ENCODE assay signal across 18 cellular contexts in the genomic region with DNA sequence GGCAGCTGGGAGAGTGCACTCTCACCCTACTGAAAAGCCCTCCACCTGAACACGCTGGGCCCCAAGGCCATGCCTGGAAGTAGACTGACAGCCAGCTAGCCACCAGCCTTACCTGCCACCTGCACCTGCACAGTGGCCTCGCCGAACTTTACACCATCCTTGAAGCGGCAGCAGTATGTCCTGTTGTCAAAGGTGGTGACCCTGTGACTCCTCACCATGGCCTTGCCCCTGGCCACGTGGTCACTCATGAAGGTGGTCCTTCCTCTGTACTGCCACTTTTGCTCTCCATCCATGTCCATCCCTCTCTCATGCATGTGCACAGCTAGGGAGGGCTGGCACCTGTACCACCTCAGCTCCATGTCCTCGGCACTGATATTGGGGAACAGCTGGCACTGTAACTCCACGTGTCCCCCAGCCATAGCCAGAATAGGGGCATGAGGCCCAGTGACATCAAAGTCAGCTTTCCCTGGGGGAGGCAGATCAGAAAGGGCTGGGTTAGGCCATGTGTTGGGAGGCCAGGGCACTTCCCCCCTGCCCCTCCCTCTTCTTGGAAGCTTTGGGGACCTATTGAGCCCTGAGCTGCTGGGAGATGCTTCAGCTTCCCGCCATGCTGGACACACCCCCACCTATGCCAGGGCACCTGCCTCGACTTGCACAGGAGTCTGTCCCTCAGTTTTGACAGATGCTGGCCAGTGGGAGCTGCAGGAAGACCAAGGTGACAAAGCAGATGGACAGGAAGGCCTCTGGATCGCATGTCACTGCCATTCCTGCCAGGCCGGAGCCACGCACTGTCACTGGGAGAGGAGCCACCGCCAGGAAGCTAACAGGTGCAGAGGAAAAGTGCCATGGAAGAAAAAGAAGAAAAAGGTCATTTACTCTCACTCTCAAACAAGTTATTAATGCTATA. TPM values are rescaled to one million over a fixed set of nuclear protein-coding genes. Genes with fewer than 3 reads are reported as not detected.
DNase-seq lines count a peak whose midpoint lies in the region; ATAC-seq and TF ChIP-seq lines count a peak whose summit lies in the region.
"Had no signal": no experiment of that assay in that cellular context is flagged by ENCODE, and none has a peak within 500 bp of the region (broad histone marks: within the 10 kb centered on the region; RNA-seq: fewer than 3 reads in every experiment).

No MANE protein-coding gene starts in this region.

- intact Hi-C loops in natural killer cell (cut with micrococcal nuclease) = no loop called here

- no peak for ATAC-seq in activated T-cell treated with anti-CD3 and anti-CD28 coated beads, Interleukin-2, amount 50 U/mL, for 4 hours
- ATAC-seq in activated T-helper 17 cell treated with anti-CD3 and anti-CD28 coated beads, Interleukin-2, amount 50 U/mL, for 72 hours (replicated peaks) = no peak
- ATAC-seq in natural killer cell = no peak
- peak; percentile 36 for ATAC-seq in stimulated activated memory B cell treated with anti-CD40 and anti-IgM and Interleukin-4, amounts not matched to agents 10 μg/mL and 1 μg/mL and 100 μg/mL, for 72 hours
- no peak for ATAC-seq in HG03432 (IDR thresholded peaks at IDR 0.05; ENCODE audit: unreplicated experiment)

- H3K27me3 Mint-ChIP-seq in activated T-cell treated with anti-CD3 and anti-CD28 coated beads, Interleukin-2, amount 50 U/mL, for 24 hours = no peaks in the 10 kb centered on the region
- peaks cover 6% of the 10 kb centered on the region for H3K27me3 Mint-ChIP-seq in activated T-cell treated with anti-CD3 and anti-CD28 coated beads, Interleukin-2, amount 50 U/mL, for 4 hours (ENCODE audit: low read depth)
- H3K27me3 Mint-ChIP-seq in activated T-helper 17 cell treated with anti-CD3 and anti-CD28 coated beads, Interleukin-2, amount 50 U/mL, for 72 hours = peaks cover 7% of the 10 kb centered on the region
- peaks cover 11 to 28% of the 10 kb centered on the region in 2 donors for H3K27me3 Mint-ChIP-seq in natural killer cell (ENCODE audit: low read depth in 2 of 2)
- peaks cover 6% of the 10 kb centered on the region for H3K27me3 Mint-ChIP-seq in stimulated activated memory B cell treated with anti-CD40 and anti-IgM and Interleukin-4, amounts not matched to agents 10 μg/mL and 1 μg/mL and 100 μg/mL, for 72 hours

- H3K4me3 Mint-ChIP-seq in activated T-cell treated with anti-CD3 and anti-CD28 coated beads, Interleukin-2, amount 50 U/mL, for 24 hours = no peak overlapping the region
- H3K4me3 Mint-ChIP-seq in activated T-cell treated with anti-CD3 and anti-CD28 coated beads, Interleukin-2, amount 50 U/mL, for 4 hours = no peak overlapping the region
- H3K4me3 Mint-ChIP-seq in activated T-helper 17 cell treated with anti-CD3 and anti-CD28 coated beads, Interleukin-2, amount 50 U/mL, for 72 hours = no peak overlapping the region
- H3K4me3 Mint-ChIP-seq in natural killer cell = no peak overlapping the region
- no peak overlapping the region for H3K4me3 Mint-ChIP-seq in stimulated activated memory B cell treated with anti-CD40 and anti-IgM and Interleukin-4, amounts not matched to agents 10 μg/mL and 1 μg/mL and 100 μg/mL, for 72 hours
- H3K4me3 Mint-ChIP-seq: B cell, H9 had no signal

- no peaks in the 10 kb centered on the region for H3K9me3 Mint-ChIP-seq in activated T-cell treated with anti-CD3 and anti-CD28 coated beads, Interleukin-2, amount 50 U/mL, for 24 hours
- H3K9me3 Mint-ChIP-seq in activated T-cell treated with anti-CD3 and anti-CD28 coated beads, Interleukin-2, amount 50 U/mL, for 4 hours = no peaks in the 10 kb centered on the region
- no peaks in the 10 kb centered on the region for H3K9me3 Mint-ChIP-seq in activated T-helper 17 cell treated with anti-CD3 and anti-CD28 coated beads, Interleukin-2, amount 50 U/mL, for 72 hours
- H3K9me3 Mint-ChIP-seq in natural killer cell = no peaks in the 10 kb centered on the region
- no peaks in the 10 kb centered on the region for H3K9me3 Mint-ChIP-seq in stimulated activated memory B cell treated with anti-CD40 and anti-IgM and Interleukin-4, amounts not matched to agents 10 μg/mL and 1 μg/mL and 100 μg/mL, for 72 hours

- no peak for DNase-seq in activated T-cell treated with anti-CD3 and anti-CD28 coated beads, Interleukin-2, amount 50 U/mL, for 24 hours
- no peak for DNase-seq in activated T-cell treated with anti-CD3 and anti-CD28 coated beads, Interleukin-2, amount 50 U/mL, for 4 hours
- DNase-seq in natural killer cell (peak; percentile 11), SKM-1 treated with dmso at 0.1 percent for 144 hours (lab: John Stamatoyannopoulos, UW; ENCODE audit: unreplicated experiment) (no peak), NCI-H510A (lab: John Stamatoyannopoulos, UW) (no peak)
- DNase-seq: COR-L47, DMS 273 treated with DMSO at 0.1 percent for 48 hours, DND-41, H9, NCI-H1105, NCI-H1694, NCI-H2081 treated with DMSO at 0.1 percent for 48 hours, NCI-H524 treated with DMSO at 0.1 percent for 48 hours, SHP77 had no signal

- H3K36me3 Mint-ChIP-seq in activated T-cell treated with anti-CD3 and anti-CD28 coated beads, Interleukin-2, amount 50 U/mL, for 24 hours (ENCODE audit: low read depth) = no peaks in the 10 kb centered on the region
- H3K36me3 Mint-ChIP-seq in activated T-cell treated with anti-CD3 and anti-CD28 coated beads, Interleukin-2, amount 50 U/mL, for 4 hours (ENCODE audit: insufficient read depth) = no peaks in the 10 kb centered on the region
- H3K36me3 Mint-ChIP-seq in activated T-helper 17 cell treated with anti-CD3 and anti-CD28 coated beads, Interleukin-2, amount 50 U/mL, for 72 hours (ENCODE audit: low read depth) = no peaks in the 10 kb centered on the region
- no peaks in the 10 kb centered on the region for H3K36me3 Mint-ChIP-seq in natural killer cell
- H3K36me3 Mint-ChIP-seq in stimulated activated memory B cell treated with anti-CD40 and anti-IgM and Interleukin-4, amounts not matched to agents 10 μg/mL and 1 μg/mL and 100 μg/mL, for 72 hours = no peaks in the 10 kb centered on the region

- peaks cover 7% of the 10 kb centered on the region for H3K4me1 Mint-ChIP-seq in activated T-cell treated with anti-CD3 and anti-CD28 coated beads, Interleukin-2, amount 50 U/mL, for 24 hours (ENCODE audit: low read depth)
- H3K4me1 Mint-ChIP-seq in activated T-cell treated with anti-CD3 and anti-CD28 coated beads, Interleukin-2, amount 50 U/mL, for 4 hours (ENCODE audit: low read depth) = peaks cover 7% of the 10 kb centered on the region
- H3K4me1 Mint-ChIP-seq in activated T-helper 17 cell treated with anti-CD3 and anti-CD28 coated beads, Interleukin-2, amount 50 U/mL, for 72 hours = peaks cover 11% of the 10 kb centered on the region
- H3K4me1 Mint-ChIP-seq in natural killer cell = no peaks in the 10 kb centered on the region
- no peaks in the 10 kb centered on the region for H3K4me1 Mint-ChIP-seq in stimulated activated memory B cell treated with anti-CD40 and anti-IgM and Interleukin-4, amounts not matched to agents 10 μg/mL and 1 μg/mL and 100 μg/mL, for 72 hours
- H3K4me1 Mint-ChIP-seq: B cell, H9 had no signal

- H3K27ac Mint-ChIP-seq in activated T-cell treated with anti-CD3 and anti-CD28 coated beads, Interleukin-2, amount 50 U/mL, for 24 hours = peak overlapping the region; percentile 27
- peak overlapping the region; percentile 51 for H3K27ac Mint-ChIP-seq in activated T-helper 17 cell treated with anti-CD3 and anti-CD28 coated beads, Interleukin-2, amount 50 U/mL, for 72 hours
- no peak overlapping the region for H3K27ac Mint-ChIP-seq in natural killer cell
- H3K27ac Mint-ChIP-seq in stimulated activated memory B cell treated with anti-CD40 and anti-IgM and Interleukin-4, amounts not matched to agents 10 μg/mL and 1 μg/mL and 100 μg/mL, for 72 hours = no peak overlapping the region
- H3K27ac Mint-ChIP-seq: B cell, H9 had no signal

- TF ChIP-seq CTCF in natural killer cell (IDR thresholded peaks at IDR 0.05) = no peak

RNA-seq across cellular contexts. Expression of a gene that starts 24.6 kb away (rescaled TPM):
- 100 to 1,000 TPM in 2 of 3 donors, 10 to 100 TPM in 1; 99.6 to 108 (median 106) TPM for total RNA-seq in activated T-cell treated with anti-CD3 and anti-CD28 coated beads, Interleukin-2, amount 50 U/mL, for 4 hours
- total RNA-seq in activated T-helper 17 cell treated with anti-CD3 and anti-CD28 coated beads, Interleukin-2, amount 50 U/mL, for 72 hours = 100 to 1,000 TPM in 1 of 2 donors, 10 to 100 TPM in 1; 92.7 to 111 TPM
- 100 to 1,000 TPM in 1 of 3 donors, 10 to 100 TPM in 2; 68.6 to 102 (median 77.3) TPM for total RNA-seq in natural killer cell

Comparison
In these comparisons a context has a peak if more than half of its experiments do, and no peak if none do; other contexts are left out.
1. H3K27ac Mint-ChIP-seq: peak in activated T-cell treated with anti-CD3 and anti-CD28 coated beads, Interleukin-2, amount 50 U/mL, for 24 hours (single experiment) and activated T-helper 17 cell treated with anti-CD3 and anti-CD28 coated beads, Interleukin-2, amount 50 U/mL, for 72 hours (single experiment); none in natural killer cell (0 of 2) and stimulated activated memory B cell treated with anti-CD40 and anti-IgM and Interleukin-4, amounts not matched to agents 10 μg/mL and 1 μg/mL and 100 μg/mL, for 72 hours (single experiment).